In the genomic region with DNA sequence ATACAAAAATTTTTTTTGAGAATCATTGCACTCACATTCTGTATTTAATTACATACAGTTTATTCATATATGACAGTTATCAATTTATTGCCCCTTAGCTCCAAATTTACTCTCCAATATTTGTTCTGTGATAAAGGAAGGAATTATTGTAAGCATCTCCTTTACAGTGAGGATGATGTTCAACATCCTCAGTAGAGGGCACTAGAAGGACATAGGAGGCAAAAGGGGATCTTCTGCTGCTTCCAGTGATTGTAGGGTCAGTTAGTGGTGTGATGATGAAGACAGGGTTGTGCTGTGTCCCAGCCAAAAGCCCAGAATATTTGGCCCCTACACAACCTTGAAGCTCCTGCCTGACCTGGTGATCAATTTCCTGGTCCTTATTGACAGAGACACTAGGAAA, we compare ENCODE assay signal across 22 cellular contexts.
DNase-seq lines count a peak whose midpoint lies in the region; ATAC-seq and TF ChIP-seq lines count a peak whose summit lies in the region.
"Had no signal": no experiment of that assay in that cellular context is flagged by ENCODE, and none has a peak within 500 bp of the region (broad histone marks: within the 10 kb centered on the region; RNA-seq: fewer than 3 reads in every experiment).

No MANE protein-coding gene starts in this region.

- H3K9ac ChIP-seq in DND-41 (ENCODE audit: low read depth, low read length), result no peak overlapping the region
- H3K9ac ChIP-seq in HCT116 (ENCODE audit: low read length), result no peak overlapping the region
- H3K9ac ChIP-seq in mesendoderm (ENCODE audit: low read length), result no peak overlapping the region

- H3K9me3 ChIP-seq in DND-41 (ENCODE audit: insufficient read depth, low read length, severe bottlenecking) (no peaks in the 10 kb centered on the region), HCT116 (ENCODE audit: control insufficient read depth in 1 of 2, insufficient read depth in 1 of 2, low read depth in 1 of 2, low read length in 2 of 2) (no peaks in the 10 kb centered on the region)
- H3K9me3 ChIP-seq: heart left ventricle had no signal

- CTCF ChIA-PET in HCT116 (lab: Charles Lee), result interaction anchor here (0.6 to 1.4 kb wide), 3 partner anchors 8 to 175 kb away, joined by 3 read pairs; no protein-coding TSS in a partner anchor

- no peak overlapping the region for H3K23ac ChIP-seq in mesendoderm (ENCODE audit: low read length)

- in situ Hi-C loops in astrocyte of the spinal cord (cut with HindIII; ENCODE audit: low sequenced_read_pairs), result no loop called here

- BruUV-seq in HCT116 (replicated peaks; lab: Mats Ljungman, UMichigan), result no TSS peak

- H2BK120ac ChIP-seq in mesendoderm (ENCODE audit: low read depth, low read length), result no peak overlapping the region

- RAD21 ChIA-PET in HCT116 (lab: Charles Lee; ENCODE audit: low non-redundant PET in 1 of 2, low total read pairs in 2 of 2, uncharacterized antibody in 2 of 2, unreplicated experiment in 2 of 2), result no interaction called here

- H3K18ac ChIP-seq in mesendoderm (ENCODE audit: low read length), result no peak overlapping the region

- H3K27ac Mint-ChIP-seq in activated naive CD4-positive, alpha-beta T cell treated with anti-CD3 and anti-CD28 coated beads, Interleukin-2, amount 50 U/mL, for 72 hours, result no peak overlapping the region
- H3K27ac Mint-ChIP-seq: activated CD4-positive, alpha-beta memory T cell treated with anti-CD3 and anti-CD28 coated beads, Interleukin-2, amount 10 ng/mL, durations not matched to agents 7 days and 5 days; brain; CD4-positive, alpha-beta memory T cell; natural killer cell had no signal

- no peak overlapping the region for H3K4ac ChIP-seq in mesendoderm (ENCODE audit: low read depth, low read length)

- H3K9me2 ChIP-seq in HCT116 (ENCODE audit: insufficient read depth), result no peaks in the 10 kb centered on the region

- intact Hi-C loops in HCT116 (cut with micrococcal nuclease), result no loop called here

- no peak overlapping the region for H3K56ac ChIP-seq in mesendoderm (ENCODE audit: low read length)

- H3K4me3 ChIP-seq in DND-41 (ENCODE audit: low read depth in 1 of 2, low read length in 2 of 2), result no peak overlapping the region
- no peak overlapping the region for H3K4me3 ChIP-seq in HCT116 (replicated peaks in 1 of 2; ENCODE audit: low read depth in 1 of 2, low read length in 2 of 2)
- H3K4me3 ChIP-seq in astrocyte of the spinal cord (ENCODE audit: low read depth, low read length), result no peak overlapping the region
- no peak overlapping the region for H3K4me3 ChIP-seq in mesendoderm (ENCODE audit: low read length)
- H3K4me3 ChIP-seq: heart left ventricle had no signal

- DNase-seq in DND-41 (no peak), HCT116 (ENCODE audit: low read depth, low spot score) (no peak), astrocyte of the spinal cord (ENCODE audit: low read depth, low spot score) (no peak), mesendoderm (peak; percentile 21), substantia nigra (lab: John Stamatoyannopoulos, UW) (no peak), nucleus accumbens (lab: John Stamatoyannopoulos, UW) (no peak), A172 (ENCODE audit: low spot score) (no peak)
- no peak for DNase-seq in activated naive CD4-positive, alpha-beta T cell treated with anti-CD3 and anti-CD28 coated beads, Interleukin-2, amount 50 U/mL, for 72 hours (ENCODE audit: low spot score in 2 of 2)
- DNase-seq: activated CD4-positive, alpha-beta memory T cell treated with anti-CD3 and anti-CD28 coated beads, Interleukin-2, amount 10 ng/mL, durations not matched to agents 7 days and 5 days; activated effector memory CD4-positive, alpha-beta T cell treated with anti-CD3 and anti-CD28 coated beads, Interleukin-2, amount 50 U/mL, for 16 hours; CD4-positive, alpha-beta memory T cell; heart left ventricle; natural killer cell; NCI-H187 treated with DMSO at 0.1 percent for 48 hours; NCI-H526; Right ventricle myocardium superior; stimulated activated CD4-positive, alpha-beta T cell treated with anti-CD3 and anti-CD28 coated beads, Interleukin-4, amount 100 ng/mL, for 4 hours; stimulated activated naive CD4-positive, alpha-beta T cell; T-helper 9 cell had no signal

- H3K79me2 ChIP-seq in DND-41 (ENCODE audit: insufficient read depth, low read length) (no peaks in the 10 kb centered on the region), HCT116 (ENCODE audit: insufficient read depth, low read length) (peaks cover 27% of the 10 kb centered on the region), mesendoderm (ENCODE audit: control insufficient read depth, insufficient read depth, low read length) (no peaks in the 10 kb centered on the region)

- H3K27ac ChIP-seq in DND-41 (ENCODE audit: low read length), result no peak overlapping the region
- no peak overlapping the region for H3K27ac ChIP-seq in HCT116 (ENCODE audit: low read depth, low read length)
- no peak overlapping the region for H3K27ac ChIP-seq in mesendoderm (ENCODE audit: low read depth, low read length)
- H3K27ac ChIP-seq in substantia nigra (ENCODE audit: low read depth, low read length, poor library complexity, severe bottlenecking), result no peak overlapping the region
- H3K27ac ChIP-seq: heart left ventricle had no signal

- no peak overlapping the region for H3K4me2 ChIP-seq in DND-41 (ENCODE audit: insufficient read depth, low read length)
- no peak overlapping the region for H3K4me2 ChIP-seq in HCT116 (ENCODE audit: low read length)
- no peak overlapping the region for H3K4me2 ChIP-seq in mesendoderm (ENCODE audit: low read length)

- TF ChIP-seq POLR2A in HCT116 (IDR thresholded peaks at IDR 0.05; ENCODE audit: borderline replicate concordance, extremely low read depth, insufficient read depth, insufficient read length), result no peak

- no peaks in the 10 kb centered on the region for H3K36me3 Mint-ChIP-seq in activated naive CD4-positive, alpha-beta T cell treated with anti-CD3 and anti-CD28 coated beads, Interleukin-2, amount 50 U/mL, for 72 hours
- H3K36me3 Mint-ChIP-seq: brain; CD4-positive, alpha-beta memory T cell; IgD-negative memory B cell; natural killer cell had no signal

- H3K4me1 ChIP-seq in DND-41 (ENCODE audit: insufficient read depth, low read length) (no peaks in the 10 kb centered on the region), HCT116 (ENCODE audit: control insufficient read depth in 1 of 2, insufficient read depth in 2 of 2, low read length in 2 of 2) (peaks cover 9 to 24% of the 10 kb centered on the region in 2 experiments), mesendoderm (ENCODE audit: control insufficient read depth, low read depth, low read length) (no peaks in the 10 kb centered on the region)

- H2BK5ac ChIP-seq in mesendoderm (ENCODE audit: low read length), result no peak overlapping the region

- H3K36me3 ChIP-seq in DND-41 (ENCODE audit: insufficient read depth, low read length) (no peaks in the 10 kb centered on the region), HCT116 (ENCODE audit: control insufficient read depth in 1 of 2, insufficient read depth in 2 of 2, low read length in 2 of 2) (no peaks in the 10 kb centered on the region), mesendoderm (ENCODE audit: control insufficient read depth, insufficient read depth, low read length) (no peaks in the 10 kb centered on the region)
- H3K36me3 ChIP-seq: heart left ventricle had no signal

- peak; percentile 40; the same call in 1 of the 2 replicates for TF ChIP-seq RAD21 in HCT116 (IDR thresholded peaks at IDR 0.05; ENCODE audit: low read depth)

- H2BK15ac ChIP-seq in mesendoderm (replicated peaks; ENCODE audit: low read depth), result no peak overlapping the region

- H4K8ac ChIP-seq in mesendoderm (ENCODE audit: low read depth, low read length), result no peak overlapping the region

- peaks cover 0 to 5% of the 10 kb centered on the region in 2 donors for H3K9me3 Mint-ChIP-seq in activated naive CD4-positive, alpha-beta T cell treated with anti-CD3 and anti-CD28 coated beads, Interleukin-2, amount 50 U/mL, for 72 hours
- H3K9me3 Mint-ChIP-seq: activated CD4-positive, alpha-beta memory T cell treated with anti-CD3 and anti-CD28 coated beads, Interleukin-2, amount 10 ng/mL, durations not matched to agents 7 days and 5 days; brain had no signal

- no peak overlapping the region for H2AFZ ChIP-seq in DND-41 (ENCODE audit: low read depth, low read length)
- H2AFZ ChIP-seq in HCT116 (ENCODE audit: low read depth, low read length, poor library complexity, severe bottlenecking), result no peak overlapping the region

- H2AK5ac ChIP-seq in mesendoderm (ENCODE audit: low read length), result no peak overlapping the region

- peaks cover 3% of the 10 kb centered on the region for H3K27me3 ChIP-seq in DND-41 (ENCODE audit: insufficient read depth, low read length, poor library complexity)
- H3K27me3 ChIP-seq in HCT116 (ENCODE audit: insufficient read depth, low read length), result no peaks in the 10 kb centered on the region
- no peaks in the 10 kb centered on the region for H3K27me3 ChIP-seq in mesendoderm (ENCODE audit: insufficient read depth, low read length, poor library complexity)
- H3K27me3 ChIP-seq: heart left ventricle had no signal

- H4K5ac ChIP-seq in mesendoderm (ENCODE audit: low read length), result no peak overlapping the region

- TF ChIP-seq CTCF in DND-41 (IDR thresholded peaks at IDR 0.05; ENCODE audit: borderline replicate concordance, extremely low read depth, low read length, poor library complexity, severe bottlenecking) (peak; percentile 26), HCT116 (IDR thresholded peaks at IDR 0.05 in 2 of 3, conservative IDR thresholded peaks at IDR 0.05 in 1 of 3; ENCODE audit: borderline replicate concordance in 1 of 3, insufficient read depth in 1 of 3, low read depth in 2 of 3, low read length in 2 of 3) (peak; percentile 14 to 34 (median 29); a peak in 4 of 6 replicates), astrocyte of the spinal cord (IDR thresholded peaks at IDR 0.05; ENCODE audit: low read depth, low read length) (peak; percentile 21)

- no peaks in the 10 kb centered on the region for H4K20me1 ChIP-seq in DND-41 (ENCODE audit: insufficient read depth, low read length)
- no peaks in the 10 kb centered on the region for H4K20me1 ChIP-seq in HCT116 (ENCODE audit: insufficient read depth)

- H3K79me1 ChIP-seq in mesendoderm (ENCODE audit: low read length), result no peaks in the 10 kb centered on the region

- no peak for ATAC-seq in DND-41 (ENCODE audit: insufficient read depth, low read depth)
- ATAC-seq in HCT116, result peak; percentile 75
- no peak for ATAC-seq in activated naive CD4-positive, alpha-beta T cell treated with anti-CD3 and anti-CD28 coated beads, Interleukin-2, amount 50 U/mL, for 72 hours
- ATAC-seq: heart left ventricle, natural killer cell, sciatic nerve had no signal

- POLR2A ChIA-PET in HCT116 (lab: Charles Lee), result interaction anchor here (1.5 kb wide), 1 partner anchor 9 kb away, joined by 5 read pairs; no protein-coding TSS in a partner anchor

TF ChIP-seq in HCT116, 20 proteins besides CTCF, POLR2A, EP300 and RAD21 (continues in another document):
- TF ChIP-seq ZFX (IDR thresholded peaks at IDR 0.05) (no peak), JUND (IDR thresholded peaks at IDR 0.05) (no peak), POLR2AphosphoS5 (IDR thresholded peaks at IDR 0.05; ENCODE audit: low read depth, low read length) (no peak), EZH2 (IDR thresholded peaks at IDR 0.05) (no peak)
- TF ChIP-seq, protein P1, sequence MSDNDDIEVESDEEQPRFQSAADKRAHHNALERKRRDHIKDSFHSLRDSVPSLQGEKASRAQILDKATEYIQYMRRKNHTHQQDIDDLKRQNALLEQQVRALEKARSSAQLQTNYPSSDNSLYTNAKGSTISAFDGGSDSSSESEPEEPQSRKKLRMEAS (IDR thresholded peaks at IDR 0.05), result no peak
